9 cellular contexts compared by ENCODE assay signal in the genomic region with DNA sequence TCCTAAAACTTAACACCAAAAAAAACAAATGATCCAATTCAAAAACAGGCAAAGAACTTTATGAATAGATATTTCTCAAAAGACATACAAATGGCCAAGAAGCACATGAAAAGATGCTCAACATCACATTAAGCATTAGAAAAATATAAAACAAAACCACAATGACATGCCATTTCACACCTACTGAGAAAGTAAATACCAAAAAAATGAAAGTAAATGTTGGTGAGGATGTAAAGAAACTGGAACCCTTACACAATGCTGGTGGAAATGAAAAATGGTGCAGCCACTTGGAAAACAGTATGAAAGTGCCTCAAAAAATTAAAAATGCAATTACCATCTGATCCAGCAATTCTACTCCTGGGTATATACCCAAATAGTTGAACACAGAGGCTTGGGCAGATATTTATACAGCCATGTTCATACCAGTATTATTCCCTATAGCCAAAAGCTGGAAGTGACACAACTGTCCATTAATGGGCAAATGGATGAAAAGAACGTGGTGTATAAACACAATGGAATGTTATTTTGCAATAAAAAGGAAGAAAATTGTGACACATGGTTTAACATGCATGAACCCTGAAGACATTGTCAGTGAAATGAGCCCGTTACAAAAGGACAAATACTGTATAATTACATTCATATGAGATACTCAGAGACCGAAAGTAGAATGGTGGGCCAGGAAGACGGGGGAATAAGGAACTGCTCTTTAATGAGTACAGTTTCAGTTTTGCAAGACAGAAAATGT.
DNase-seq lines count a peak whose midpoint lies in the region; ATAC-seq, FAIRE-seq and TF ChIP-seq lines count a peak whose summit lies in the region.
"Had no signal": no experiment of that assay in that cellular context is flagged by ENCODE, and none has a peak within 500 bp of the region (broad histone marks: within the 10 kb centered on the region; RNA-seq: fewer than 3 reads in every experiment).

No MANE protein-coding gene starts in this region.

- TF ChIP-seq CTCF in AG09309 (IDR thresholded peaks at IDR 0.05; ENCODE audit: control insufficient read depth, insufficient read depth, low read depth, low read length, missing control alignments): no peak
- TF ChIP-seq CTCF in neural progenitor cell (IDR thresholded peaks at IDR 0.05): no peak
- no peak for TF ChIP-seq CTCF in prostate gland (IDR thresholded peaks at IDR 0.05)

- H2AFZ ChIP-seq in neural progenitor cell (replicated peaks): no peak overlapping the region

- no peak overlapping the region for H3K4me2 ChIP-seq in neural progenitor cell
- H3K4me2 ChIP-seq: BLaER1 had no signal

- TF ChIP-seq POLR2A in prostate gland (IDR thresholded peaks at IDR 0.05): no peak

- intact Hi-C loops in prostate gland (cut with DNase I): no loop called here

- no peaks in the 10 kb centered on the region for H3F3A ChIP-seq in neural progenitor cell (ENCODE audit: low read depth)

- 73% methylated on average over 4 of the region's 4 CpGs for WGBS in prostate gland

- H3K9me3 ChIP-seq in neural progenitor cell (ENCODE audit: low read depth) (no peaks in the 10 kb centered on the region), prostate gland (no peaks in the 10 kb centered on the region)
- H3K9me3 ChIP-seq: BLaER1 had no signal

- no peaks in the 10 kb centered on the region for H3K9me3 Mint-ChIP-seq in neural progenitor cell

- H3K36me3 ChIP-seq in neural progenitor cell (no peaks in the 10 kb centered on the region), prostate gland (no peaks in the 10 kb centered on the region)

- peak; percentile 38 for FAIRE-seq in colon (lab: Jason Lieb, UNC)

- ATAC-seq in GM19468 (IDR thresholded peaks at IDR 0.05; ENCODE audit: extremely low read depth, unreplicated experiment): peak; percentile 91
- ATAC-seq in HG03432 (IDR thresholded peaks at IDR 0.05; ENCODE audit: unreplicated experiment): peak; percentile 97

- no peaks in the 10 kb centered on the region for H4K20me1 ChIP-seq in neural progenitor cell (ENCODE audit: low read depth)

- H3K27ac ChIP-seq in neural progenitor cell: no peak overlapping the region
- no peak overlapping the region for H3K27ac ChIP-seq in prostate gland
- H3K27ac ChIP-seq: BLaER1 had no signal

- H3K79me2 ChIP-seq in neural progenitor cell (ENCODE audit: low read depth): peaks cover 79% of the 10 kb centered on the region

- no peak overlapping the region for H3K27ac Mint-ChIP-seq in neural progenitor cell

- H3K9ac ChIP-seq in neural progenitor cell: no peak overlapping the region
- H3K9ac ChIP-seq: BLaER1 had no signal

- no peak overlapping the region for H3K4me3 Mint-ChIP-seq in neural progenitor cell

- H3K4me1 ChIP-seq in neural progenitor cell (no peaks in the 10 kb centered on the region), prostate gland (replicated peaks) (no peaks in the 10 kb centered on the region)

- H3K36me3 Mint-ChIP-seq in neural progenitor cell: peaks cover 13% of the 10 kb centered on the region

- no peaks in the 10 kb centered on the region for H3K4me1 Mint-ChIP-seq in neural progenitor cell

- peak overlapping the region; percentile 14 for H3K4me3 ChIP-seq in AG09309 (ENCODE audit: control insufficient read depth, low read depth, low read length)
- no peak overlapping the region for H3K4me3 ChIP-seq in neural progenitor cell
- H3K4me3 ChIP-seq in prostate gland: no peak overlapping the region
- H3K4me3 ChIP-seq: BLaER1 had no signal

- peaks cover 3% of the 10 kb centered on the region for H3K27me3 Mint-ChIP-seq in neural progenitor cell (ENCODE audit: insufficient read depth, low read depth)

- H3K27me3 ChIP-seq in neural progenitor cell (no peaks in the 10 kb centered on the region), prostate gland (replicated peaks; ENCODE audit: insufficient read depth) (no peaks in the 10 kb centered on the region)
- H3K27me3 ChIP-seq: BLaER1 had no signal

- peak; percentile 76 for DNase-seq in AG09309 (ENCODE audit: low read depth)
- DNase-seq in neural progenitor cell (ENCODE audit: low spot score): no peak
- DNase-seq in foreskin melanocyte: no peak
- no peak for DNase-seq in mucosa of gallbladder (ENCODE audit: low spot score)
- DNase-seq in prostate gland (ENCODE audit: low spot score): no peak
